ENCODE assay signal across 8 cellular contexts in the genomic region with DNA sequence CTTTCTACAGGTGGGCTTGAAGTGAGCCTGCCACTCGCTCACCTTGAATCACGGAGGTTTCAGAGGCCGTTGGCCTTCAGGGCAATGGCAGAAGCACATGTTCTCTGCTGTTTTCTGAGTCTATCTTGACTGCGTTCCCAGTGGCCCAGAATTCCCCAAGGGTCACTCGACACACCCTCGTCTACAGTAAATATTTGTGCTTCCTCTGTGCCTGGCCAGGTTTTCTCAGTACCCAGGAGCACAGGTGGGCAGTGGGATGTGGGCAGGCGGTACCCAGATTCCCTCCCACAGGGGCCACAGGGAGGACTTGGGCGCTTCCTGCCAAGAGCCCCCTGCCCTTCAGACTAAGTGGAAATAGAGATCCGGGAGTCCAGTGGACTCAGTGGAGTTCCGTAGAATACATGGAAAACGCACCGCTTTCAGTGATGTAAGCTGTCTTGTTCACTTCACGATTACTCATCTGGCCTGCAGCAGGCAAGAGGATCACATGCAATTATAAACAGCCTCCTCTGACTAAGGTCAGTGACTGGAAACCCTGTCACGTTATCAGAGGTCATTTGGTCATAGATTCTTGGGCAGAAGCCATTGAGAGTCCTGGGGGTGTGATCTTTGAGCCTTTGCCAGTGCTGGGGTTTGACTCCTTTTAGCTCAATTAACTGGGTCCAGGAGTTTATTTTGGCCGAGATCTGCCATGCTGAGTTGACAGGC.
A peak's percentile ranks its signal among the peaks of the same experiment; 100 is the strongest.
DNase-seq lines count a peak whose midpoint lies in the region; ATAC-seq, FAIRE-seq and TF ChIP-seq lines count a peak whose summit lies in the region.

No MANE protein-coding gene starts in this region.

- peak overlapping the region; percentile 94 for H3K27ac ChIP-seq in astrocyte (ENCODE audit: low read depth, low read length)
- peak overlapping the region; percentile 95 to 97 (median 95) for H3K27ac ChIP-seq in thyroid gland
- H3K27ac ChIP-seq in coronary artery: peak overlapping the region in 1 of 2 donors; percentile 41

- no peak overlapping the region for H2AFZ ChIP-seq in astrocyte (ENCODE audit: low read depth, low read length)

- peaks cover 78% of the 10 kb centered on the region for H3K79me2 ChIP-seq in astrocyte (ENCODE audit: insufficient read depth, low read length)

- H3K9me3 ChIP-seq in astrocyte (ENCODE audit: insufficient read depth, low read depth, low read length) (no peaks in the 10 kb centered on the region), thyroid gland (no peaks in the 10 kb centered on the region)

- peaks cover 47% of the 10 kb centered on the region for H4K20me1 ChIP-seq in astrocyte (ENCODE audit: insufficient read depth, low read length)

- H3K36me3 ChIP-seq in astrocyte (ENCODE audit: insufficient read depth, low read length): peaks cover 3% of the 10 kb centered on the region
- H3K36me3 ChIP-seq in kidney epithelial cell (ENCODE audit: control insufficient read depth, insufficient read depth, low read length): no peaks in the 10 kb centered on the region
- no peaks in the 10 kb centered on the region for H3K36me3 ChIP-seq in thyroid gland

- no peaks in the 10 kb centered on the region for H3K36me3 Mint-ChIP-seq in astrocyte (ENCODE audit: low read depth, unreplicated experiment)

- H3K4me3 ChIP-seq in astrocyte (ENCODE audit: insufficient read depth, low read depth, low read length) (peak overlapping the region; percentile 85), kidney epithelial cell (ENCODE audit: low read depth, low read length) (peak overlapping the region; percentile 53), thyroid gland (replicated peaks in 1 of 3) (no peak overlapping the region), coronary artery (no peak overlapping the region)

- H3K27me3 ChIP-seq in astrocyte (ENCODE audit: insufficient read depth, low read length): no peaks in the 10 kb centered on the region
- H3K27me3 ChIP-seq in kidney epithelial cell (ENCODE audit: control insufficient read depth, insufficient read depth, low read length): no peaks in the 10 kb centered on the region
- no peaks in the 10 kb centered on the region for H3K27me3 ChIP-seq in thyroid gland

- 54 to 58% methylated on average over 15 of the region's 15 CpGs for WGBS in thyroid gland, 2 donors

- H3K4me1 ChIP-seq in astrocyte (ENCODE audit: insufficient read depth, low read length) (peaks cover 32% of the 10 kb centered on the region), thyroid gland (peaks cover 55 to 70% of the 10 kb centered on the region in 2 donors)

- no peak for ATAC-seq in GM21786 (IDR thresholded peaks at IDR 0.05; ENCODE audit: unreplicated experiment)

- peaks cover 54% of the 10 kb centered on the region for H3K4me1 Mint-ChIP-seq in astrocyte (ENCODE audit: low read depth, unreplicated experiment)

- peak overlapping the region; percentile 93 for H3K9ac ChIP-seq in astrocyte (ENCODE audit: low read length)

- TF ChIP-seq CTCF in astrocyte (IDR thresholded peaks at IDR 0.05; ENCODE audit: insufficient read depth, low read depth, low read length): no peak
- no peak for TF ChIP-seq CTCF in kidney epithelial cell (IDR thresholded peaks at IDR 0.05; ENCODE audit: insufficient read depth, low read length, poor library complexity, severe bottlenecking)
- TF ChIP-seq CTCF in thyroid gland (IDR thresholded peaks at IDR 0.05): no peak
- TF ChIP-seq CTCF in coronary artery (IDR thresholded peaks at IDR 0.05): no peak

- no peak for TF ChIP-seq POLR2A in thyroid gland (IDR thresholded peaks at IDR 0.05)

- H3K27me3 Mint-ChIP-seq in astrocyte (ENCODE audit: low read depth, unreplicated experiment): no peaks in the 10 kb centered on the region

- H3K4me3 Mint-ChIP-seq in astrocyte (ENCODE audit: unreplicated experiment): peak overlapping the region; percentile 86

- peak overlapping the region; percentile 91 for H3K4me2 ChIP-seq in astrocyte (ENCODE audit: low read length)

- peak; percentile 29 for DNase-seq in NCI-H2171 treated with DMSO at 0.1 percent for 48 hours (lab: John Stamatoyannopoulos, UW)
- no peak for DNase-seq in NCI-H2171 (lab: John Stamatoyannopoulos, UW)
- peak; percentile 90 for DNase-seq in astrocyte (ENCODE audit: low read depth)
- peak; percentile 93 for DNase-seq in kidney epithelial cell (ENCODE audit: low read depth)
- peak; percentile 43 to 49 for DNase-seq in thyroid gland
- DNase-seq in coronary artery (ENCODE audit: low spot score): no peak
- DNase-seq in SKM-1 (lab: John Stamatoyannopoulos, UW; ENCODE audit: unreplicated experiment): no peak

- peak overlapping the region; percentile 56 for H3K27ac Mint-ChIP-seq in astrocyte (ENCODE audit: unreplicated experiment)

- intact Hi-C loops in thyroid gland (cut with DNase I): no loop called here

- H3K9me3 Mint-ChIP-seq in astrocyte (ENCODE audit: unreplicated experiment): no peaks in the 10 kb centered on the region

- FAIRE-seq in astrocyte (lab: Jason Lieb, UNC): no peak

Comparison
In these comparisons a context has a peak if more than half of its experiments do, and no peak if none do; other contexts are left out.
1. DNase-seq: peak in NCI-H2171 treated with DMSO at 0.1 percent for 48 hours (single experiment), astrocyte (single experiment), kidney epithelial cell (single experiment) and thyroid gland (2 of 2); none in NCI-H2171 (single experiment), coronary artery (single experiment) and SKM-1 (single experiment).
2. H3K4me3 ChIP-seq: peak in astrocyte (single experiment) and kidney epithelial cell (single experiment); none in thyroid gland (0 of 3) and coronary artery (single experiment).